Comparison of ENCODE assay signal across 9 cellular contexts in genomic region chrX:115147220-115147619, GRCh38. TPM values are rescaled to one million over a fixed set of nuclear protein-coding genes. Genes with fewer than 3 reads are reported as not detected.
A peak's percentile ranks its signal among the peaks of the same experiment; 100 is the strongest.
DNase-seq lines count a peak whose midpoint lies in the region; ATAC-seq, FAIRE-seq and TF ChIP-seq lines count a peak whose summit lies in the region.
"Had no signal": no experiment of that assay in that cellular context is flagged by ENCODE, and none has a peak within 500 bp of the region (broad histone marks: within the 10 kb centered on the region; RNA-seq: fewer than 3 reads in every experiment).

No MANE protein-coding gene starts in this region.

- H3K36me3 ChIP-seq in heart left ventricle (peaks cover 0 to 4% (median 0%) of the 10 kb centered on the region in 9 donors), Peyer's patch (no peaks in the 10 kb centered on the region), uterus (no peaks in the 10 kb centered on the region), esophagus squamous epithelium (no peaks in the 10 kb centered on the region)

- H3K27me3 ChIP-seq in heart left ventricle (peaks cover 0 to 8% (median 0%) of the 10 kb centered on the region in 9 donors), Peyer's patch (no peaks in the 10 kb centered on the region), uterus (peaks cover 0 to 15% of the 10 kb centered on the region in 2 donors), esophagus squamous epithelium (no peaks in the 10 kb centered on the region)

- no peak for DNase-seq in heart left ventricle
- DNase-seq in cardiac septum (ENCODE audit: low spot score), result no peak
- no peak for DNase-seq in Peyer's patch
- peak in 1 of 2 donors; percentile 2 for DNase-seq in frontal cortex (ENCODE audit: low spot score in 2 of 2)
- no peak for DNase-seq in uterus
- no peak for DNase-seq in NCI-H1048 (lab: John Stamatoyannopoulos, UW)
- no peak for DNase-seq in A172 (ENCODE audit: low spot score)
- DNase-seq in esophagus squamous epithelium (lab: John Stamatoyannopoulos, UW), result no peak
- DNase-seq: activated T-cell treated with anti-CD3 and anti-CD28 coated beads, Interleukin-2, amount 50 U/mL, for 48 hours had no signal

- intact Hi-C loops in heart left ventricle (cut with DNase I) (loop anchor here in 9 of 10 donors (5.0 to 10.0 kb wide), 3 partner anchors 522 to 535 kb away; no protein-coding TSS in a partner anchor), cardiac septum (cut with DNase I) (loop anchor here (10.0 kb wide), 1 partner anchor 522 kb away; no protein-coding TSS in a partner anchor), uterus (cut with DNase I; ENCODE audit: low total_unique reads) (no loop called here), esophagus squamous epithelium (cut with DNase I) (no loop called here)

- WGBS in heart left ventricle, 4 donors, result 80 to 92% (median 87%) methylated on average over 1 of the region's 1 CpG
- 50 to 73% methylated on average over 1 of the region's 1 CpG for WGBS in esophagus squamous epithelium, 2 donors

- no peak overlapping the region for H3K4me3 ChIP-seq in heart left ventricle
- no peak overlapping the region for H3K4me3 ChIP-seq in Peyer's patch
- no peak overlapping the region for H3K4me3 ChIP-seq in uterus
- H3K4me3 ChIP-seq in esophagus squamous epithelium, result no peak overlapping the region

- FAIRE-seq in frontal cortex (lab: Jason Lieb, UNC), result peak; percentile 99

- H3K4me1 ChIP-seq in heart left ventricle, result no peaks in the 10 kb centered on the region
- H3K4me1 ChIP-seq in Peyer's patch, result no peaks in the 10 kb centered on the region
- H3K4me1 ChIP-seq in uterus, result no peaks in the 10 kb centered on the region
- H3K4me1 ChIP-seq in esophagus squamous epithelium, result no peaks in the 10 kb centered on the region

- H3K27ac ChIP-seq in heart left ventricle, result no peak overlapping the region
- no peak overlapping the region for H3K27ac ChIP-seq in Peyer's patch
- H3K27ac ChIP-seq in uterus, result no peak overlapping the region
- no peak overlapping the region for H3K27ac ChIP-seq in esophagus squamous epithelium

- peak in 11 of 12 donors; percentile 35 to 63 (median 54) for TF ChIP-seq CTCF in heart left ventricle (IDR thresholded peaks at IDR 0.05)
- peak in 4 of 6 experiments; percentile 9 to 59 (median 46) for TF ChIP-seq CTCF in Peyer's patch (IDR thresholded peaks at IDR 0.05)
- peak; percentile 30 to 43 (median 34) for TF ChIP-seq CTCF in uterus (IDR thresholded peaks at IDR 0.05)
- TF ChIP-seq CTCF in esophagus squamous epithelium (IDR thresholded peaks at IDR 0.05), result peak in 3 of 6 experiments; percentile 28 to 47 (median 41)

- ATAC-seq in heart left ventricle, result no peak

- H3K9me3 ChIP-seq in heart left ventricle (no peaks in the 10 kb centered on the region), Peyer's patch (no peaks in the 10 kb centered on the region), uterus (no peaks in the 10 kb centered on the region), esophagus squamous epithelium (no peaks in the 10 kb centered on the region)

- TF ChIP-seq POLR2A in heart left ventricle (IDR thresholded peaks at IDR 0.05) (no peak), Peyer's patch (IDR thresholded peaks at IDR 0.05) (no peak), uterus (IDR thresholded peaks at IDR 0.05) (no peak), esophagus squamous epithelium (IDR thresholded peaks at IDR 0.05) (no peak)

RNA-seq across cellular contexts. Expression of gene RBMXL3, which starts 42.0 kb away (rescaled TPM):
- total RNA-seq in heart left ventricle (not detected), cardiac septum (not detected), Peyer's patch (not detected), frontal cortex (not detected), uterus (not detected), esophagus squamous epithelium (not detected)
- not detected for polyA plus RNA-seq in heart left ventricle
- not detected in 2 replicates for total RNA-seq in A172 (2014; rRNA removed; shearing (Covaris generic))

Comparison
In these comparisons a context has a peak if more than half of its experiments do, and no peak if none do; other contexts are left out.
1. intact Hi-C loops: an anchor here in heart left ventricle (5.0 to 10.0 kb wide) and cardiac septum (10.0 kb wide); none called in uterus and esophagus squamous epithelium.